1 cellular context compared by ENCODE assay signal in the genomic region with DNA sequence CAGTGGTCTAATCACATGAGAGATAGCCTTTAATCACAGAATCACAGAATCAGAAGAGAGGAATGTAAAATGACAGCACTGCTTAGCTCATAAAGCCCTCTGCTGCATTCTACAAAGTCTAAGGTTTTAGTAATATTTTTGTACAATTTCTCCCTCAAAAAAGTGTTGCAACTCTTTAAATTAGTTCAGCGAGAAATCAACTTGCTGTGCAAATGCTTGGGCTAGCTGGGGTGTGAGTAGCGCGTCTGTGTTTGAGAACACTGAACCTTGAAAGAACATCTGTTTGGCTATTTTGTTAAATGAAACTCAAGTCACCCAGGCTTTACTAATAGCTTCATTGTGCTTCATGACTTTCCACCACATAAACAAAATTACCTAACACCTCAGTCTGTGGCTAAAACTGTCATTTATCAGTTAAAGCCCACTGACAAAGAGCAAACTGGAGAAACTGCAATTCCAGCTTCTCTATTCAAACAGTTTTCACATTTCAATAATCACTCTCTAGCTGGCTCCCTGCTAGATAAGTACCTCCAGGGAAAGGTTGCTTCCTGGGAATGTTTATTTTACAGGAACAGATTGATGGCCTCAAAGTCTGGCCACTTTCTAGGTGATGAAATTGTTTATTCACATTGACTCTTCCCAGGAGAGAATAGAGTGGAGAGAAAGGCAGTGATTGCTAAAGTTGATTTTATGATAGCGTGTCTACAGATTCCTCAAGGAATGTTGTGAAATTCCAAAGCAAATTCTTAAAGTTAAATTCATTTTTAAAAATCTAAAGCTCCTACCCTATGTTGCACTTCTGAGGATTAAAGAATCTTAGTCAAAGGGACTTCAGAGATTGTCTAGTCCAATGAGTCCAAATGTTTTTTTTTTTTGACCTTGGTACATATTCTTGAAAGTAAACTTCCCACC.
TF ChIP-seq lines count a peak whose summit lies in the region.

No MANE protein-coding gene starts in this region.

TF ChIP-seq in GM23338, 12 proteins besides CTCF, POLR2A, EP300 and RAD21 (continued from another document):
- TF ChIP-seq, protein P1, sequence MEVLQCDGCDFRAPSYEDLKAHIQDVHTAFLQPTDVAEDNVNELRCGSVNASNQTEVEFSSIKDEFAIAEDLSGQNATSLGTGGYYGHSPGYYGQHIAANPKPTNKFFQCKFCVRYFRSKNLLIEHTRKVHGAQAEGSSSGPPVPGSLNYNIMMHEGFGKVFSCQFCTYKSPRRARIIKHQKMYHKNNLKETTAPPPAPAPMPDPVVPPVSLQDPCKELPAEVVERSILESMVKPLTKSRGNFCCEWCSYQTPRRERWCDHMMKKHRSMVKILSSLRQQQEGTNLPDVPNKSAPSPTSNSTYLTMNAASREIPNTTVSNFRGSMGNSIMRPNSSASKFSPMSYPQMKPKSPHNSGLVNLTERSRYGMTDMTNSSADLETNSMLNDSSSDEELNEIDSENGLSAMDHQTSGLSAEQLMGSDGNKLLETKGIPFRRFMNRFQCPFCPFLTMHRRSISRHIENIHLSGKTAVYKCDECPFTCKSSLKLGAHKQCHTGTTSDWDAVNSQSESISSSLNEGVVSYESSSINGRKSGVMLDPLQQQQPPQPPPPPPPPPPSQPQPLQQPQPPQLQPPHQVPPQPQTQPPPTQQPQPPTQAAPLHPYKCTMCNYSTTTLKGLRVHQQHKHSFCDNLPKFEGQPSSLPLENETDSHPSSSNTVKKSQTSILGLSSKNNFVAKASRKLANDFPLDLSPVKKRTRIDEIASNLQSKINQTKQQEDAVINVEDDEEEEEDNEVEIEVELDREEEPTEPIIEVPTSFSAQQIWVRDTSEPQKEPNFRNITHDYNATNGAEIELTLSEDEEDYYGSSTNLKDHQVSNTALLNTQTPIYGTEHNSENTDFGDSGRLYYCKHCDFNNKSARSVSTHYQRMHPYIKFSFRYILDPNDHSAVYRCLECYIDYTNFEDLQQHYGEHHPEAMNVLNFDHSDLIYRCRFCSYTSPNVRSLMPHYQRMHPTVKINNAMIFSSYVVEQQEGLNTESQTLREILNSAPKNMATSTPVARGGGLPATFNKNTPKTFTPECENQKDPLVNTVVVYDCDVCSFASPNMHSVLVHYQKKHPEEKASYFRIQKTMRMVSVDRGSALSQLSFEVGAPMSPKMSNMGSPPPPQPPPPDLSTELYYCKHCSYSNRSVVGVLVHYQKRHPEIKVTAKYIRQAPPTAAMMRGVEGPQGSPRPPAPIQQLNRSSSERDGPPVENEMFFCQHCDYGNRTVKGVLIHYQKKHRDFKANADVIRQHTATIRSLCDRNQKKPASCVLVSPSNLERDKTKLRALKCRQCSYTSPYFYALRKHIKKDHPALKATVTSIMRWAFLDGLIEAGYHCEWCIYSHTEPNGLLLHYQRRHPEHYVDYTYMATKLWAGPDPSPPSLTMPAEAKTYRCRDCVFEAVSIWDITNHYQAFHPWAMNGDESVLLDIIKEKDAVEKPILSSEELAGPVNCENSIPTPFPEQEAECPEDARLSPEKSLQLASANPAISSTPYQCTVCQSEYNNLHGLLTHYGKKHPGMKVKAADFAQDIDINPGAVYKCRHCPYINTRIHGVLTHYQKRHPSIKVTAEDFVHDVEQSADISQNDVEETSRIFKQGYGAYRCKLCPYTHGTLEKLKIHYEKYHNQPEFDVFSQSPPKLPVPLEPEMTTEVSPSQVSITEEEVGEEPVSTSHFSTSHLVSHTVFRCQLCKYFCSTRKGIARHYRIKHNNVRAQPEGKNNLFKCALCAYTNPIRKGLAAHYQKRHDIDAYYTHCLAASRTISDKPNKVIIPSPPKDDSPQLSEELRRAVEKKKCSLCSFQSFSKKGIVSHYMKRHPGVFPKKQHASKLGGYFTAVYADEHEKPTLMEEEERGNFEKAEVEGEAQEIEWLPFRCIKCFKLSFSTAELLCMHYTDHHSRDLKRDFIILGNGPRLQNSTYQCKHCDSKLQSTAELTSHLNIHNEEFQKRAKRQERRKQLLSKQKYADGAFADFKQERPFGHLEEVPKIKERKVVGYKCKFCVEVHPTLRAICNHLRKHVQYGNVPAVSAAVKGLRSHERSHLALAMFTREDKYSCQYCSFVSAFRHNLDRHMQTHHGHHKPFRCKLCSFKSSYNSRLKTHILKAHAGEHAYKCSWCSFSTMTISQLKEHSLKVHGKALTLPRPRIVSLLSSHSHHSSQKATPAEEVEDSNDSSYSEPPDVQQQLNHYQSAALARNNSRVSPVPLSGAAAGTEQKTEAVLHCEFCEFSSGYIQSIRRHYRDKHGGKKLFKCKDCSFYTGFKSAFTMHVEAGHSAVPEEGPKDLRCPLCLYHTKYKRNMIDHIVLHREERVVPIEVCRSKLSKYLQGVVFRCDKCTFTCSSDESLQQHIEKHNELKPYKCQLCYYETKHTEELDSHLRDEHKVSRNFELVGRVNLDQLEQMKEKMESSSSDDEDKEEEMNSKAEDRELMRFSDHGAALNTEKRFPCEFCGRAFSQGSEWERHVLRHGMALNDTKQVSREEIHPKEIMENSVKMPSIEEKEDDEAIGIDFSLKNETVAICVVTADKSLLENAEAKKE (CRISPR knock-in tag; IDR thresholded peaks at IDR 0.05), result no peak
